ENCODE assay signal across 27 cellular contexts in genomic region chr3:160987982-160988964, GRCh38.
DNase-seq lines count a peak whose midpoint lies in the region; ATAC-seq and TF ChIP-seq lines count a peak whose summit lies in the region.
"Had no signal": no experiment of that assay in that cellular context is flagged by ENCODE, and none has a peak within 500 bp of the region (broad histone marks: within the 10 kb centered on the region; RNA-seq: fewer than 3 reads in every experiment).

No MANE protein-coding gene starts in this region.

- no peak overlapping the region for H3K9ac ChIP-seq in mesenchymal stem cell (ENCODE audit: low read length)
- H3K9ac ChIP-seq: GM23248, parathyroid adenoma had no signal

- no peak overlapping the region for H4K91ac ChIP-seq in mesenchymal stem cell (ENCODE audit: low read length)

- H3K36me3 ChIP-seq in mesenchymal stem cell (ENCODE audit: control insufficient read depth in 1 of 2, insufficient read depth in 2 of 2, low read depth in 1 of 2, low read length in 2 of 2) (no peaks in the 10 kb centered on the region), left ventricle myocardium inferior (no peaks in the 10 kb centered on the region)
- H3K36me3 ChIP-seq: MG63 had no signal

- no peak overlapping the region for H2AK5ac ChIP-seq in mesenchymal stem cell (ENCODE audit: low read length, severe bottlenecking)

- H3K18ac ChIP-seq in mesenchymal stem cell (ENCODE audit: low read depth in 1 of 2, low read length in 2 of 2): no peak overlapping the region

- no peaks in the 10 kb centered on the region for H3K9me3 ChIP-seq in mesenchymal stem cell (ENCODE audit: control insufficient read depth, low read length)
- H3K9me3 ChIP-seq in left ventricle myocardium inferior (replicated peaks): peaks cover 10% of the 10 kb centered on the region
- H3K9me3 ChIP-seq: MG63 had no signal

- no peaks in the 10 kb centered on the region for H3K4me1 ChIP-seq in mesenchymal stem cell (ENCODE audit: control insufficient read depth, insufficient read depth, low read depth, low read length)
- H3K4me1 ChIP-seq in left ventricle myocardium inferior: peaks cover 34% of the 10 kb centered on the region

- no peak overlapping the region for H2BK12ac ChIP-seq in mesenchymal stem cell (ENCODE audit: low read length in 2 of 2)

- H3K4me3 ChIP-seq in mesenchymal stem cell (ENCODE audit: insufficient read depth in 1 of 2, low read depth in 1 of 2, low read length in 2 of 2): no peak overlapping the region
- H3K4me3 ChIP-seq in left ventricle myocardium inferior: no peak overlapping the region
- H3K4me3 ChIP-seq: GM12878, GM23248, MG63 had no signal

- no peak overlapping the region for H3K4me2 ChIP-seq in mesenchymal stem cell (ENCODE audit: low read length, poor library complexity, severe bottlenecking)

- intact Hi-C loops in left ventricle myocardium inferior (cut with micrococcal nuclease): no loop called here

- H2BK120ac ChIP-seq in mesenchymal stem cell (ENCODE audit: low read depth, low read length): no peak overlapping the region

- no peak overlapping the region for H2AFZ ChIP-seq in mesenchymal stem cell (ENCODE audit: low read depth, low read length)
- H2AFZ ChIP-seq: GM23248, parathyroid adenoma had no signal

- H3K4ac ChIP-seq in mesenchymal stem cell (ENCODE audit: low read depth in 1 of 2, low read length in 2 of 2): no peak overlapping the region

- H3K79me1 ChIP-seq in mesenchymal stem cell (replicated peaks; ENCODE audit: low read length, poor library complexity, severe bottlenecking): no peaks in the 10 kb centered on the region

- H3K27ac ChIP-seq in mesenchymal stem cell (ENCODE audit: low read length, poor library complexity, severe bottlenecking): peak overlapping the region; percentile 26
- H3K27ac ChIP-seq in left ventricle myocardium inferior (replicated peaks): no peak overlapping the region
- H3K27ac ChIP-seq: C4-2B, GM23248, parathyroid adenoma, RWPE1 had no signal

- H4K8ac ChIP-seq in mesenchymal stem cell (ENCODE audit: low read length): no peak overlapping the region

- ATAC-seq in GM18508 (IDR thresholded peaks at IDR 0.05; ENCODE audit: insufficient read depth, unreplicated experiment) (peak; percentile 55), GM21423 (IDR thresholded peaks at IDR 0.05; ENCODE audit: unreplicated experiment) (peak; percentile 55), HG03432 (IDR thresholded peaks at IDR 0.05; ENCODE audit: unreplicated experiment) (peak; percentile 75)
- ATAC-seq: activated CD8-positive, alpha-beta T cell treated with anti-CD3 and anti-CD28 coated beads, Interleukin-2, amount 10 ng/mL, durations not matched to agents 7 days and 5 days; GM12878; naive thymus-derived CD4-positive, alpha-beta T cell; stimulated activated effector memory CD8-positive, alpha-beta T cell treated with anti-CD3 and anti-CD28 coated beads, Interleukin-12 subunit alpha, Interleukin-12 subunit beta, amount 100 ng/mL, for 72 hours had no signal

- no peak overlapping the region for H2BK15ac ChIP-seq in mesenchymal stem cell (ENCODE audit: low read depth, poor library complexity, severe bottlenecking)

- H3K14ac ChIP-seq in mesenchymal stem cell (ENCODE audit: low read length in 2 of 2): no peak overlapping the region

- H3K27me3 ChIP-seq in mesenchymal stem cell (ENCODE audit: control insufficient read depth in 1 of 2, insufficient read depth in 1 of 2, low read length in 2 of 2) (no peaks in the 10 kb centered on the region), left ventricle myocardium inferior (ENCODE audit: low read depth) (no peaks in the 10 kb centered on the region)
- H3K27me3 ChIP-seq: MG63 had no signal

- no peak overlapping the region for H3K23ac ChIP-seq in mesenchymal stem cell (ENCODE audit: low read length in 2 of 2)

- DNase-seq in mesenchymal stem cell (no peak), middle frontal gyrus (ENCODE audit: extremely low spot score, low spot score) (no peak), left ventricle myocardium inferior (no peak), NCI-H524 (lab: John Stamatoyannopoulos, UW) (no peak)
- DNase-seq in effector CD8-positive, alpha-beta T cell (lab: John Stamatoyannopoulos, UW): no peak
- DNase-seq: ACHN; activated CD4-positive, CD25-positive, alpha-beta regulatory T cell treated with anti-CD3 and anti-CD28 coated beads, Interleukin-2, amount 50 U/mL, for 72 hours; activated CD8-positive, alpha-beta T cell treated with anti-CD3 and anti-CD28 coated beads, Interleukin-2, amount 10 ng/mL, durations not matched to agents 7 days and 5 days; activated T-cell treated with anti-CD3 and anti-CD28 coated beads, Interleukin-2, amount 50 U/mL, for 1 hour; amniotic stem cell; dermis blood vessel endothelial cell; DMS153; GM23248; hippocampal formation; MG63; naive thymus-derived CD4-positive, alpha-beta T cell; NCI-H1436 treated with DMSO at 0.1 percent for 48 hours; NCI-H2171; NCI-H526 had no signal

- 91% methylated on average over 4 of the region's 4 CpGs for WGBS in mesenchymal stem cell

- no peak for TF ChIP-seq CTCF in left ventricle myocardium inferior (IDR thresholded peaks at IDR 0.05; ENCODE audit: borderline replicate concordance)

- no peak overlapping the region for H2BK5ac ChIP-seq in mesenchymal stem cell (ENCODE audit: low read depth, low read length, poor library complexity, severe bottlenecking)
